In genomic region chr17:7916799-7917198, GRCh38 we compare ENCODE assay signal across 9 cellular contexts. TPM values are rescaled to one million over a fixed set of nuclear protein-coding genes. Genes with fewer than 3 reads are reported as not detected.
A peak's percentile ranks its signal among the peaks of the same experiment; 100 is the strongest.
DNase-seq lines count a peak whose midpoint lies in the region; ATAC-seq and TF ChIP-seq lines count a peak whose summit lies in the region.
"Had no signal": no experiment of that assay in that cellular context is flagged by ENCODE, and none has a peak within 500 bp of the region (broad histone marks: within the 10 kb centered on the region; RNA-seq: fewer than 3 reads in every experiment).

No MANE protein-coding gene starts in this region.

- POLR2A ChIA-PET in RWPE1 (lab: Yijun Ruan, JAX; ENCODE audit: low non-redundant PET) = no interaction called here

- H3K9ac ChIP-seq in rectal smooth muscle tissue (ENCODE audit: low read length) = no peak overlapping the region

- H3K36me3 ChIP-seq in rectal smooth muscle tissue (ENCODE audit: control insufficient read depth, insufficient read depth, low read length) = no peaks in the 10 kb centered on the region

- peak; percentile 81 for DNase-seq in EL
- DNase-seq in RWPE1 (ENCODE audit: low spot score) = peak; percentile 9
- DNase-seq in DMS114 treated with DMSO at 0.1 percent for 48 hours (lab: John Stamatoyannopoulos, UW; ENCODE audit: unreplicated experiment) = no peak
- no peak for DNase-seq in left colon
- no peak for DNase-seq in activated CD8-positive, alpha-beta memory T cell treated with anti-CD3 and anti-CD28 coated beads for 24 hours
- DNase-seq: activated effector memory CD4-positive, alpha-beta T cell treated with Interleukin-2 at 50 U/mL for 16 hours had no signal

- H3K27ac ChIP-seq in RWPE1 = peak overlapping the region; percentile 96
- H3K27ac ChIP-seq in rectal smooth muscle tissue (ENCODE audit: low read depth, low read length) = peak overlapping the region; percentile 97

- H3K27me3 ChIP-seq in rectal smooth muscle tissue (ENCODE audit: control insufficient read depth, insufficient read depth, low read length) = no peaks in the 10 kb centered on the region

- CTCF ChIA-PET in RWPE1 (lab: Yijun Ruan, JAX) = interaction anchor here (0.6 to 1.3 kb wide), 3 partner anchors 14 to 157 kb away, joined by 3 read pairs; no protein-coding TSS in a partner anchor

- peak overlapping the region; percentile 89 for H3K4me3 ChIP-seq in rectal smooth muscle tissue (ENCODE audit: low read length)

- H3K4me1 ChIP-seq in rectal smooth muscle tissue (ENCODE audit: control insufficient read depth, insufficient read depth, low read length) = peaks cover 17% of the 10 kb centered on the region

- intact Hi-C loops in left colon (cut with DNase I, micrococcal nuclease) = no loop called here

- ATAC-seq in esophagus mucosa (peak; percentile 13), left colon (no peak), GM21576 (IDR thresholded peaks at IDR 0.05; ENCODE audit: unreplicated experiment) (no peak)

- TF ChIP-seq CTCF in RWPE1 (conservative IDR thresholded peaks at IDR 0.05; ENCODE audit: low read depth) = no peak

RNA-seq across cellular contexts. Expression of gene RNF227, which starts 0.7 kb away (rescaled TPM):
- total RNA-seq in esophagus mucosa (2.4 TPM), left colon (1 to 10 TPM; 1.2 to 2.1 TPM)

RNA-seq across cellular contexts. Expression of gene KCNAB3, which starts 12.9 kb away (rescaled TPM):
- total RNA-seq in esophagus mucosa (0.44 TPM), left colon (1 to 10 TPM; 2.2 to 3.1 TPM)

RNA-seq across cellular contexts. Expression of gene TRAPPC1, which starts 14.9 kb away (rescaled TPM):
- 108 TPM for total RNA-seq in esophagus mucosa
- 100 to 1,000 TPM; 121 to 122 TPM for total RNA-seq in left colon

RNA-seq across cellular contexts. Expression of gene CNTROB, which starts 15.2 kb away (rescaled TPM):
- total RNA-seq in esophagus mucosa = 15.4 TPM
- 10 to 100 TPM; 25.8 to 26.7 TPM for total RNA-seq in left colon

RNA-seq across cellular contexts. Expression of gene CHD3, which starts 28.2 kb away (rescaled TPM):
- total RNA-seq in esophagus mucosa (50.7 TPM), left colon (10 to 100 TPM; 51.3 to 51.9 TPM)

Comparison
In these comparisons a context has a peak if more than half of its experiments do, and no peak if none do; other contexts are left out.
1. DNase-seq: peak in EL (single experiment) and RWPE1 (single experiment); none in DMS114 treated with DMSO at 0.1 percent for 48 hours (single experiment), left colon (0 of 2) and activated CD8-positive, alpha-beta memory T cell treated with anti-CD3 and anti-CD28 coated beads for 24 hours (single experiment).